11 cellular contexts compared by ENCODE assay signal in the genomic region with DNA sequence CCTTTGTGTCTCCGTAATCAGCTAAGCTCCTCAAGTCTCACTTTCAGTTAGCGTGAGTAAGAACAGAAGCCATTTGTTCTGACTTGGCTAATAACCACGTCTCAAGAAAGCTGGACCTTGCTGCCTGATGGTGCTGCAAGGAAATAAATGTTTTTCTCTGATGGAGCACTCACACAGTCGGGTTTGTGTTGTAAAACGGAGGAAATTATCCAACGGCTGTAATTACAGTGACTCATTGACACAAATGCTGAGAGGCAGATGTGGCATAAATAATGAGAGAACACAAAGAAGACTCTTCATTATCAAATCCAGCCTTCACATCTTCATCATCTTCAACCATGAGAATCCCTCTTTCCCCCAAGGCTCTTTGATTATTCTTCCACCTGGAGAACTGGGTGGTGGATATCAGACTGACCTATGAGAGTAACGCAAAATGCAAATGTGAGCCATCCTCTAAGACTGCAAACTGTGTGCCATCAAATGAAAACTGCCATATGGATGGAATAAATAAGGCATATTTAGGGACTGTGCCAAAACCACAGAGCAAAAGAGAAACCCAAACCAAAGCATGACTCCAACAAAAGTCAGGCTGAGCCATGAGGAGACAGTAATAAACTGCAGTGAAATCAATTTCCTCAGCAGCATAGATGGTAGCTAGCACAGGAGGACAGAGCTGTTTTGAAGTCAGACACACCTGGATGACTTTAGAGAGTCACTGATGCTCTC.
DNase-seq lines count a peak whose midpoint lies in the region; ATAC-seq and TF ChIP-seq lines count a peak whose summit lies in the region.
"Had no signal": no experiment of that assay in that cellular context is flagged by ENCODE, and none has a peak within 500 bp of the region (broad histone marks: within the 10 kb centered on the region; RNA-seq: fewer than 3 reads in every experiment).

No MANE protein-coding gene starts in this region.

- H4K20me1 ChIP-seq in hepatocyte (ENCODE audit: insufficient read depth, poor library complexity, severe bottlenecking): no peaks in the 10 kb centered on the region

- no peaks in the 10 kb centered on the region for H3K27me3 ChIP-seq in A673 (replicated peaks; ENCODE audit: insufficient read depth, low read depth, low read length, poor library complexity)
- H3K27me3 ChIP-seq in hepatocyte: no peaks in the 10 kb centered on the region
- H3K27me3 ChIP-seq in CD4-positive, alpha-beta T cell (ENCODE audit: control insufficient read depth, insufficient read depth, low read length): no peaks in the 10 kb centered on the region
- H3K27me3 ChIP-seq: SJCRH30 had no signal

- CTCF ChIA-PET in A673 (lab: Charles Lee): no interaction called here
- CTCF ChIA-PET in CD4-positive, alpha-beta T cell (lab: Charles Lee): no interaction called here

- no peak overlapping the region for H3K4me3 Mint-ChIP-seq in CD4-positive, alpha-beta T cell

- H3K4me3 ChIP-seq in A673 (ENCODE audit: low read depth, low read length, poor library complexity, severe bottlenecking): peak overlapping the region; percentile 21
- no peak overlapping the region for H3K4me3 ChIP-seq in hepatocyte
- H3K4me3 ChIP-seq: SJCRH30, thoracic aorta had no signal

- DNase-seq in A673 (ENCODE audit: low spot score) (peak; percentile 83), HT1080 (ENCODE audit: low read depth) (peak; percentile 58), amniotic stem cell (lab: John Stamatoyannopoulos, UW) (peak; percentile 75), hepatocyte (ENCODE audit: low spot score) (no peak), AML-193 (lab: John Stamatoyannopoulos, UW) (no peak), activated gamma-delta T cell (lab: John Stamatoyannopoulos, UW) (no peak)
- no peak for DNase-seq in CD4-positive, alpha-beta T cell

- ATAC-seq in CD4-positive, alpha-beta T cell (ENCODE audit: poor library complexity): no peak
- ATAC-seq in GM19023 (IDR thresholded peaks at IDR 0.05; ENCODE audit: unreplicated experiment): no peak

- H3K27ac Mint-ChIP-seq in CD4-positive, alpha-beta T cell: no peak overlapping the region

- H3K27ac ChIP-seq in A673 (ENCODE audit: low read depth, low read length, poor library complexity, severe bottlenecking) (no peak overlapping the region), hepatocyte (no peak overlapping the region)
- H3K27ac ChIP-seq in CD4-positive, alpha-beta T cell (ENCODE audit: low read depth, low read length): no peak overlapping the region
- H3K27ac ChIP-seq: C4-2B, SJCRH30, thoracic aorta had no signal

- H3K4me1 ChIP-seq in A673 (ENCODE audit: insufficient read depth, low read length, poor library complexity, severe bottlenecking) (peaks cover 6% of the 10 kb centered on the region), hepatocyte (ENCODE audit: insufficient read depth) (no peaks in the 10 kb centered on the region)
- H3K4me1 ChIP-seq: SJCRH30 had no signal

- H3K36me3 Mint-ChIP-seq in CD4-positive, alpha-beta T cell (ENCODE audit: low read depth): no peaks in the 10 kb centered on the region

- H3K4me2 ChIP-seq in hepatocyte: peak overlapping the region; percentile 5

- BruUV-seq in A673 (replicated peaks; lab: Mats Ljungman, UMichigan): no TSS peak

- intact Hi-C loops in A673 (cut with micrococcal nuclease; ENCODE audit: unreplicated experiment): no loop called here
- intact Hi-C loops in CD4-positive, alpha-beta T cell (cut with DNase I, micrococcal nuclease): no loop called here

- H3K36me3 ChIP-seq in A673 (ENCODE audit: insufficient read depth, low read length, poor library complexity, severe bottlenecking): no peaks in the 10 kb centered on the region
- H3K36me3 ChIP-seq in hepatocyte (replicated peaks; ENCODE audit: insufficient read depth, low read depth): no peaks in the 10 kb centered on the region
- H3K36me3 ChIP-seq: SJCRH30, thoracic aorta had no signal

- no peaks in the 10 kb centered on the region for H3K27me3 Mint-ChIP-seq in CD4-positive, alpha-beta T cell

- POLR2A ChIA-PET in A673 (lab: Charles Lee; ENCODE audit: low non-redundant PET): no interaction called here
- POLR2A ChIA-PET in CD4-positive, alpha-beta T cell (lab: Charles Lee): no interaction called here

- no peak overlapping the region for H2AFZ ChIP-seq in hepatocyte

- H3K9me2 ChIP-seq in hepatocyte (replicated peaks; ENCODE audit: insufficient read depth): no peaks in the 10 kb centered on the region

- H3K9me3 Mint-ChIP-seq in CD4-positive, alpha-beta T cell: peaks cover 6% of the 10 kb centered on the region

- TF ChIP-seq CTCF in A673 (conservative IDR thresholded peaks at IDR 0.05; ENCODE audit: low read depth, low read length): no peak
- no peak for TF ChIP-seq CTCF in hepatocyte (IDR thresholded peaks at IDR 0.05; ENCODE audit: poor library complexity)
- TF ChIP-seq CTCF in CD4-positive, alpha-beta T cell (IDR thresholded peaks at IDR 0.05): no peak

- no peaks in the 10 kb centered on the region for H3K9me3 ChIP-seq in A673 (ENCODE audit: low read depth, low read length, poor library complexity, severe bottlenecking)
- no peaks in the 10 kb centered on the region for H3K9me3 ChIP-seq in hepatocyte (ENCODE audit: low read depth)
- no peaks in the 10 kb centered on the region for H3K9me3 ChIP-seq in CD4-positive, alpha-beta T cell (ENCODE audit: control insufficient read depth, low read length)
- H3K9me3 ChIP-seq: SJCRH30, thoracic aorta had no signal

- no peaks in the 10 kb centered on the region for H3K79me2 ChIP-seq in hepatocyte

- no peaks in the 10 kb centered on the region for H3K4me1 Mint-ChIP-seq in CD4-positive, alpha-beta T cell (ENCODE audit: low read depth)

- WGBS in hepatocyte (ENCODE audit: low lambda C conversion rate, missing lambda C conversion rate): 55% methylated on average over 7 of the region's 7 CpGs

Comparison
In these comparisons a context has a peak if more than half of its experiments do, and no peak if none do; other contexts are left out.
1. DNase-seq: peak in A673 (single experiment), HT1080 (single experiment) and amniotic stem cell (single experiment); none in hepatocyte (single experiment), AML-193 (0 of 2), CD4-positive, alpha-beta T cell (0 of 10) and activated gamma-delta T cell (single experiment).